Comparison of ENCODE assay signal across 9 cellular contexts in the genomic region with DNA sequence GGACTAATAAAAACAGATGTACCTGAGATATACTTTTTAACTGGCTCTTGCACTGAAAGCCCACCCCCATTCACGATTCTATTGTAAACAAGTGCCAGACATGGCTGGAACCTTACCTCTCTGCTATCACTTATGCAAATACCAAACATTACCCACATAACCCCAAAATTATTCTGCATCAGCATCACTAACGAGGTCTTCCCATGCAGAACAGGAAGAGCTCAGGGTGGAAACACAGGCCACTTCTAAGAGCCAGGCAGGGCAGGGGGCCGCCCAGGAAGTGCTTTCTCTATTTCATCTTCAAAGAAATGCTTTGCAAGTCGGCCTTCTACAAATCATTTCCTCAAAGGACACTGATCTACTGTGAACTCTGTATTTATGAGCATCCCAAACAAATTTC. TPM values are rescaled to one million over a fixed set of nuclear protein-coding genes. Genes with fewer than 3 reads are reported as not detected.
DNase-seq lines count a peak whose midpoint lies in the region; ATAC-seq and TF ChIP-seq lines count a peak whose summit lies in the region.
"Had no signal": no experiment of that assay in that cellular context is flagged by ENCODE, and none has a peak within 500 bp of the region (broad histone marks: within the 10 kb centered on the region; RNA-seq: fewer than 3 reads in every experiment).

No MANE protein-coding gene starts in this region.

- H3K4me1 Mint-ChIP-seq in activated B cell treated with CpG ODN at 0.5 μM for 24 hours (peaks cover 38% of the 10 kb centered on the region), endodermal cell (peaks cover 43% of the 10 kb centered on the region)
- H3K4me1 Mint-ChIP-seq in stimulated activated effector memory CD8-positive, alpha-beta T cell treated with anti-CD3 and anti-CD28 coated beads, Interleukin-12 subunit alpha, Interleukin-12 subunit beta, amount 100 ng/mL, for 72 hours, result peaks cover 29% of the 10 kb centered on the region

- H3K9me3 Mint-ChIP-seq in activated B cell treated with CpG ODN at 0.5 μM for 24 hours (no peaks in the 10 kb centered on the region), endodermal cell (no peaks in the 10 kb centered on the region)
- H3K9me3 Mint-ChIP-seq in stimulated activated effector memory CD8-positive, alpha-beta T cell treated with anti-CD3 and anti-CD28 coated beads, Interleukin-12 subunit alpha, Interleukin-12 subunit beta, amount 100 ng/mL, for 72 hours, result no peaks in the 10 kb centered on the region

- ATAC-seq in activated B cell treated with CpG ODN at 0.5 μM for 24 hours (ENCODE audit: low read depth), result peak; percentile 40
- peak; percentile 47 for ATAC-seq in stimulated activated effector memory CD8-positive, alpha-beta T cell treated with anti-CD3 and anti-CD28 coated beads, Interleukin-12 subunit alpha, Interleukin-12 subunit beta, amount 100 ng/mL, for 72 hours
- no peak for ATAC-seq in GM18867 (IDR thresholded peaks at IDR 0.05; ENCODE audit: unreplicated experiment)
- ATAC-seq in GM18909 (IDR thresholded peaks at IDR 0.05; ENCODE audit: poor library complexity, unreplicated experiment), result no peak

- no peaks in the 10 kb centered on the region for H3K9me3 ChIP-seq in endodermal cell (ENCODE audit: control insufficient read depth, low read length)
- H3K9me3 ChIP-seq: thyroid gland had no signal

- H3K4me3 Mint-ChIP-seq in activated B cell treated with CpG ODN at 0.5 μM for 24 hours (no peak overlapping the region), endodermal cell (peak overlapping the region; percentile 27)
- peak overlapping the region; percentile 16 for H3K4me3 Mint-ChIP-seq in stimulated activated effector memory CD8-positive, alpha-beta T cell treated with anti-CD3 and anti-CD28 coated beads, Interleukin-12 subunit alpha, Interleukin-12 subunit beta, amount 100 ng/mL, for 72 hours

- CTCF ChIA-PET in activated B cell treated with CpG ODN at 0.5 μM for 24 hours (lab: Charles Lee), result no interaction called here

- no peak overlapping the region for H3K9ac ChIP-seq in endodermal cell (ENCODE audit: extremely low read depth, low read length, poor library complexity, severe bottlenecking)

- H3K4me3 ChIP-seq in endodermal cell (ENCODE audit: low read length), result peak overlapping the region; percentile 30

- TF ChIP-seq CTCF in activated B cell treated with CpG ODN at 0.5 μM for 24 hours (IDR thresholded peaks at IDR 0.05) (no peak), endodermal cell (conservative IDR thresholded peaks at IDR 0.05) (no peak)

- H3K36me3 Mint-ChIP-seq in activated B cell treated with CpG ODN at 0.5 μM for 24 hours (ENCODE audit: low read depth), result peaks cover 11% of the 10 kb centered on the region
- H3K36me3 Mint-ChIP-seq in endodermal cell (ENCODE audit: low read depth), result peaks cover 16% of the 10 kb centered on the region
- peaks cover 10% of the 10 kb centered on the region for H3K36me3 Mint-ChIP-seq in stimulated activated effector memory CD8-positive, alpha-beta T cell treated with anti-CD3 and anti-CD28 coated beads, Interleukin-12 subunit alpha, Interleukin-12 subunit beta, amount 100 ng/mL, for 72 hours

- H3K4me1 ChIP-seq in endodermal cell (ENCODE audit: control insufficient read depth, insufficient read depth, low read length), result no peaks in the 10 kb centered on the region

- no peaks in the 10 kb centered on the region for H3K27me3 ChIP-seq in endodermal cell (ENCODE audit: control insufficient read depth, insufficient read depth, low read length, poor library complexity, severe bottlenecking)
- H3K27me3 ChIP-seq: thyroid gland had no signal

- H3K36me3 ChIP-seq in endodermal cell (ENCODE audit: control insufficient read depth, insufficient read depth, low read length), result peaks cover 3% of the 10 kb centered on the region

- H3K27me3 Mint-ChIP-seq in activated B cell treated with CpG ODN at 0.5 μM for 24 hours (no peaks in the 10 kb centered on the region), endodermal cell (ENCODE audit: insufficient read depth) (peaks cover 1% of the 10 kb centered on the region)

- intact Hi-C loops in activated B cell treated with CpG ODN at 0.5 μM for 24 hours (cut with micrococcal nuclease), result loop anchor here (5.0 kb wide), 1 partner anchor 783 kb away; a partner anchor contains a TSS

- WGBS in endodermal cell (ENCODE audit: insufficient coverage in 1 of 2, insufficient read length in 1 of 2), 2 experiments, result 81 to 100% methylated on average over 1 to 4 of the region's 4 CpGs

- DNase-seq in NCI-H2029 (lab: John Stamatoyannopoulos, UW) (peak; percentile 24), NCI-H2029 treated with DMSO at 0.1 percent for 48 hours (lab: John Stamatoyannopoulos, UW) (no peak), activated B cell treated with CpG ODN at 0.5 μM for 24 hours (no peak), endodermal cell (no peak), NCI-H2196 (lab: John Stamatoyannopoulos, UW; ENCODE audit: unreplicated experiment) (no peak)
- DNase-seq in stimulated activated effector memory CD8-positive, alpha-beta T cell treated with anti-CD3 and anti-CD28 coated beads, Interleukin-12 subunit alpha, Interleukin-12 subunit beta, amount 100 ng/mL, for 72 hours (ENCODE audit: low spot score in 2 of 2), result no peak
- DNase-seq: thyroid gland had no signal

- no peak overlapping the region for H3K27ac ChIP-seq in endodermal cell (ENCODE audit: low read depth, low read length)
- H3K27ac ChIP-seq: thyroid gland had no signal

- POLR2A ChIA-PET in activated B cell treated with CpG ODN at 0.5 μM for 24 hours (lab: Charles Lee), result no interaction called here

- no peak overlapping the region for H3K27ac Mint-ChIP-seq in activated B cell treated with CpG ODN at 0.5 μM for 24 hours
- H3K27ac Mint-ChIP-seq in endodermal cell, result no peak overlapping the region
- H3K27ac Mint-ChIP-seq in stimulated activated effector memory CD8-positive, alpha-beta T cell treated with anti-CD3 and anti-CD28 coated beads, Interleukin-12 subunit alpha, Interleukin-12 subunit beta, amount 100 ng/mL, for 72 hours, result no peak overlapping the region

RNA-seq across cellular contexts. Expression of a gene that starts 7.3 kb away (rescaled TPM):
- total RNA-seq in activated B cell treated with CpG ODN at 0.5 μM for 24 hours (4.2 and 4.4 TPM in 2 replicates), endodermal cell (10 to 100 TPM; 16.9 to 23.7 TPM)
- polyA plus RNA-seq in endodermal cell (2013, experiment 1 of 2), result 9.5 TPM
- 9.9 TPM for polyA plus RNA-seq in endodermal cell (2013, experiment 2 of 2)

Comparison
In these comparisons a context has a peak if more than half of its experiments do, and no peak if none do; other contexts are left out.
1. ATAC-seq: peak in activated B cell treated with CpG ODN at 0.5 μM for 24 hours (single experiment) and stimulated activated effector memory CD8-positive, alpha-beta T cell treated with anti-CD3 and anti-CD28 coated beads, Interleukin-12 subunit alpha, Interleukin-12 subunit beta, amount 100 ng/mL, for 72 hours (single experiment); none in GM18867 (single experiment) and GM18909 (single experiment).